11 cellular contexts compared by ENCODE assay signal in the genomic region with DNA sequence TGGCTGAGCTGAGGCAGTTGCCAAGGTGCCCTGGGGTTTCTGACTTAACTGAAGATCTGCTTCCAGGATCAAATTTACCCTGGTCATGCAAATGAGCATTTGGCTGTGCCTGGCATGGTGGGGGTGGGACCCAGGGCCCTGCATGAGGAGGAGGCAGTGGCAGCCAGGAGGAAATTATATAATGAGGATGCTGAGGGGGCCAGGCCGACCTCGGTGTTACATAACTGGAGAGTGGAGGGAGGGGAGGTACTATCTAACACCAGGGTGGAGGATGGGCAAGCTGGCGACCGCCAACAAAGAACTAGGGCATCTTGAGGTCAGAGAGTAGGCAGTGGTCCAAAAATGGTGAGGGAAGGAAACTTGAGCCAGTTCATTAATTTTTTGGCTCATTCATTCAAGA. TPM values are rescaled to one million over a fixed set of nuclear protein-coding genes. Genes with fewer than 3 reads are reported as not detected.
DNase-seq lines count a peak whose midpoint lies in the region; ATAC-seq, FAIRE-seq and TF ChIP-seq lines count a peak whose summit lies in the region.
"Had no signal": no experiment of that assay in that cellular context is flagged by ENCODE, and none has a peak within 500 bp of the region (broad histone marks: within the 10 kb centered on the region; RNA-seq: fewer than 3 reads in every experiment).

No MANE protein-coding gene starts in this region.

- no peak for TF ChIP-seq POLR2A in uterus (IDR thresholded peaks at IDR 0.05)

- H3K27me3 ChIP-seq in uterus (no peaks in the 10 kb centered on the region), small intestine (ENCODE audit: control insufficient read depth in 2 of 2, insufficient read depth in 2 of 2, low read length in 2 of 2) (no peaks in the 10 kb centered on the region)

- H3K9me3 ChIP-seq in uterus (no peaks in the 10 kb centered on the region), small intestine (ENCODE audit: control insufficient read depth, low read depth) (no peaks in the 10 kb centered on the region)

- DNase-seq in Right ventricle myocardium superior (peak; percentile 54), cardiac septum (ENCODE audit: low spot score) (no peak), nephron progenitor cell (no peak), uterus (no peak), small intestine (no peak), cerebellar cortex (ENCODE audit: low spot score) (no peak), NCI-H1417 treated with DMSO at 0.1 percent for 48 hours (lab: John Stamatoyannopoulos, UW) (no peak)
- DNase-seq: NCI-H1105 treated with DMSO at 0.1 percent for 48 hours; stimulated activated CD8-positive, alpha-beta memory T cell treated with anti-CD3 and anti-CD28 coated beads, Interleukin-4, amount 100 ng/mL, for 48 hours had no signal

- no peak for ATAC-seq in Right ventricle myocardium superior (ENCODE audit: poor library complexity)

- peaks cover 12 to 33% of the 10 kb centered on the region in 2 donors for H3K4me1 ChIP-seq in uterus
- H3K4me1 ChIP-seq in small intestine (ENCODE audit: control insufficient read depth in 2 of 2, insufficient read depth in 1 of 2, low read depth in 1 of 2, low read length in 1 of 2) = peaks cover 0 to 13% of the 10 kb centered on the region in 2 donors

- H3K36me3 Mint-ChIP-seq in nephron progenitor cell (ENCODE audit: low read depth) = peaks cover 26% of the 10 kb centered on the region

- no peaks in the 10 kb centered on the region for H3K9me3 Mint-ChIP-seq in nephron progenitor cell

- WGBS in small intestine, 3 donors = 56 to 81% (median 63%) methylated on average over 4 of the region's 4 CpGs

- H3K36me3 ChIP-seq in uterus (no peaks in the 10 kb centered on the region), small intestine (ENCODE audit: control insufficient read depth in 2 of 2, insufficient read depth in 2 of 2, low read length in 2 of 2) (peaks cover 0 to 2% of the 10 kb centered on the region in 2 donors)

- peaks cover 78% of the 10 kb centered on the region for H3K4me1 Mint-ChIP-seq in nephron progenitor cell

- H3K4me3 ChIP-seq in uterus = no peak overlapping the region
- no peak overlapping the region for H3K4me3 ChIP-seq in small intestine (ENCODE audit: low read depth in 1 of 2, low read length in 2 of 2)
- H3K4me3 ChIP-seq: SK-N-MC had no signal

- intact Hi-C loops in Right ventricle myocardium superior (cut with DNase I) (no loop called here), cardiac septum (cut with DNase I) (no loop called here), uterus (cut with DNase I; ENCODE audit: low total_unique reads) (no loop called here)

- peaks cover 3% of the 10 kb centered on the region for H3K27me3 Mint-ChIP-seq in nephron progenitor cell (ENCODE audit: low read depth, poor library complexity)

- H3K27ac Mint-ChIP-seq in nephron progenitor cell = peak overlapping the region; percentile 96

- H3K27ac ChIP-seq in cingulate gyrus (ENCODE audit: low read depth, low read length) = peak overlapping the region; percentile 94
- peak overlapping the region; percentile 72 to 80 for H3K27ac ChIP-seq in uterus
- H3K27ac ChIP-seq in small intestine (ENCODE audit: low read depth in 1 of 2, low read length in 1 of 2) = peak overlapping the region in 1 of 2 donors; percentile 82
- H3K27ac ChIP-seq: SK-N-MC had no signal

- TF ChIP-seq CTCF in nephron progenitor cell (IDR thresholded peaks at IDR 0.05) (no peak), uterus (IDR thresholded peaks at IDR 0.05) (no peak)

- no peak for FAIRE-seq in small intestine (lab: Jason Lieb, UNC)

- H3K4me3 Mint-ChIP-seq in nephron progenitor cell = no peak overlapping the region

RNA-seq across cellular contexts. Expression of gene PLEKHO2, which starts 16.4 kb away (rescaled TPM):
- total RNA-seq in Right ventricle myocardium superior (9.1 TPM), cardiac septum (10.4 TPM), uterus (10 to 100 TPM; 10.3 to 46.2 (median 23.0) TPM)
- polyA plus RNA-seq in small intestine = 10 to 100 TPM in 1 of 3 donors, 1 to 10 TPM in 2; 1.3 to 17.8 (median 9.2) TPM

RNA-seq across cellular contexts. Expression of gene PIF1, which starts 32.7 kb away (rescaled TPM):
- total RNA-seq in Right ventricle myocardium superior = 0.35 TPM
- 1.6 TPM for total RNA-seq in cardiac septum
- 1 to 10 TPM in 1 of 4 donors, under 1 TPM in 2, not detected in 1; 0.24 to 5.5 (median 0.29) TPM for total RNA-seq in uterus
- polyA plus RNA-seq in small intestine = 10 to 100 TPM in 1 of 3 donors, under 1 TPM in 2; 0.45 to 11.7 (median 0.81) TPM

RNA-seq across cellular contexts. Expression of gene ANKDD1A, which starts 53.6 kb away (rescaled TPM):
- 1.4 TPM for total RNA-seq in Right ventricle myocardium superior
- total RNA-seq in cardiac septum = 1.4 TPM
- total RNA-seq in uterus = 10 to 100 TPM in 3 of 4 donors, under 1 TPM in 1; 0.59 to 36.2 (median 17.7) TPM
- polyA plus RNA-seq in small intestine = 1 to 10 TPM in 1 of 3 donors, under 1 TPM in 1, not detected in 1; 0.81 to 1.7 TPM
